In genomic region chr17:28842282-28843012, GRCh38 we compare ENCODE assay signal across 8 cellular contexts. TPM values are rescaled to one million over a fixed set of nuclear protein-coding genes. Genes with fewer than 3 reads are reported as not detected.
DNase-seq lines count a peak whose midpoint lies in the region; ATAC-seq and TF ChIP-seq lines count a peak whose summit lies in the region.

Gene FAM222B, minus strand, starts transcription at chr17:28842790. Its CDS starts 76,123 bp downstream, at chr17:28766667.

- no peak for TF ChIP-seq CTCF in coronary artery (IDR thresholded peaks at IDR 0.05)

- H3K4me3 ChIP-seq in coronary artery: peak within 1 kb of the TSS; percentile 94

- DNase-seq in AG08395 (ENCODE audit: low spot score) (peak; percentile 100), NCI-H524 treated with DMSO at 0.1 percent for 48 hours (lab: John Stamatoyannopoulos, UW) (peak; percentile 65), coronary artery (ENCODE audit: low spot score) (peak; percentile 87), left colon (peak; percentile 80 to 86)
- DNase-seq in activated CD4-positive, alpha-beta T cell treated with anti-CD3 and anti-CD28 coated beads, Interleukin-2, amount 10 ng/mL, durations not matched to agents 24 days and 14 days: peak; percentile 97
- peak; percentile 75 to 81 for DNase-seq in stimulated activated CD4-positive, alpha-beta T cell treated with anti-CD3 and anti-CD28 coated beads, Interleukin-1b, Interleukin-23, amount 100 ng/mL, for 4 hours (ENCODE audit: low read depth in 2 of 2)

- intact Hi-C loops in activated CD4-positive, alpha-beta T cell treated with anti-CD3 and anti-CD28 coated beads, Interleukin-2, amount 10 ng/mL, durations not matched to agents 24 days and 14 days (cut with micrococcal nuclease): loop anchor here (1.0 to 2.0 kb wide), 4 partner anchors 12 to 80 kb away; partner anchors contain the start of gene FLOT2
- intact Hi-C loops in left colon (cut with DNase I, micrococcal nuclease): no loop called here

- peak; percentile 86 for ATAC-seq in GM19035 (IDR thresholded peaks at IDR 0.05; ENCODE audit: unreplicated experiment)
- peak; percentile 85 for ATAC-seq in HG03354 (IDR thresholded peaks at IDR 0.05; ENCODE audit: poor library complexity, severe bottlenecking, unreplicated experiment)
- ATAC-seq in left colon: peak; percentile 93

- no peaks in the 10 kb centered on the region for H3K9me3 Mint-ChIP-seq in activated CD4-positive, alpha-beta T cell treated with anti-CD3 and anti-CD28 coated beads, Interleukin-2, amount 10 ng/mL, durations not matched to agents 24 days and 14 days

- H3K4me1 Mint-ChIP-seq in activated CD4-positive, alpha-beta T cell treated with anti-CD3 and anti-CD28 coated beads, Interleukin-2, amount 10 ng/mL, durations not matched to agents 24 days and 14 days: peaks cover 19% of the 10 kb centered on the region

- peak within 1 kb of the TSS; percentile 96 for H3K27ac Mint-ChIP-seq in activated CD4-positive, alpha-beta T cell treated with anti-CD3 and anti-CD28 coated beads, Interleukin-2, amount 10 ng/mL, durations not matched to agents 24 days and 14 days

- peaks cover 11% of the 10 kb centered on the region for H3K36me3 Mint-ChIP-seq in activated CD4-positive, alpha-beta T cell treated with anti-CD3 and anti-CD28 coated beads, Interleukin-2, amount 10 ng/mL, durations not matched to agents 24 days and 14 days (ENCODE audit: low read depth)

- H3K4me3 Mint-ChIP-seq in activated CD4-positive, alpha-beta T cell treated with anti-CD3 and anti-CD28 coated beads, Interleukin-2, amount 10 ng/mL, durations not matched to agents 24 days and 14 days: peak within 1 kb of the TSS; percentile 98

- H3K27ac ChIP-seq in coronary artery: peak within 1 kb of the TSS; percentile 57 to 93

- no peaks in the 10 kb centered on the region for H3K27me3 Mint-ChIP-seq in activated CD4-positive, alpha-beta T cell treated with anti-CD3 and anti-CD28 coated beads, Interleukin-2, amount 10 ng/mL, durations not matched to agents 24 days and 14 days

RNA-seq across cellular contexts. Expression of gene FAM222B, which starts in this region (rescaled TPM):
- total RNA-seq in activated CD4-positive, alpha-beta T cell treated with anti-CD3 and anti-CD28 coated beads, Interleukin-2, amount 10 ng/mL, durations not matched to agents 24 days and 14 days: 22.4 and 24.0 TPM in 2 replicates
- total RNA-seq in left colon: 10 to 100 TPM; 28.9 to 33.0 TPM

Comparison
In these comparisons a context has a peak if more than half of its experiments do, and no peak if none do; other contexts are left out.
1. Peak in every context shown above with its lines: DNase-seq, ATAC-seq, H3K4me3 ChIP-seq and H3K27ac ChIP-seq.